Comparison of ENCODE assay signal across 22 cellular contexts in genomic region chr10:103599907-103600306, GRCh38.
"Had no signal": no experiment of that assay in that cellular context is flagged by ENCODE, and none has a peak within 500 bp of the region (broad histone marks: within the 10 kb centered on the region; RNA-seq: fewer than 3 reads in every experiment).

No MANE protein-coding gene starts in this region.

- H3K4me3 ChIP-seq: colonic mucosa, gastrocnemius medialis, left ventricle myocardium inferior, lung, psoas muscle, right lobe of liver, spleen, thyroid gland had no signal

- H3K4me1 Mint-ChIP-seq: immature natural killer cell; stimulated activated memory B cell treated with anti-CD40 and anti-IgM and Interleukin-4, amounts not matched to agents 10 μg/mL and 1 μg/mL and 100 μg/mL, for 72 hours had no signal

- H3K9me3 ChIP-seq: colonic mucosa, gastrocnemius medialis, left ventricle myocardium inferior, psoas muscle, right lobe of liver, spleen, thyroid gland had no signal

- H3K27ac Mint-ChIP-seq: immature natural killer cell; stimulated activated memory B cell treated with anti-CD40 and anti-IgM and Interleukin-4, amounts not matched to agents 10 μg/mL and 1 μg/mL and 100 μg/mL, for 72 hours; stimulated activated naive CD8-positive, alpha-beta T cell treated with anti-CD3 and anti-CD28 coated beads, Interleukin-15, Interleukin-2, amounts not matched to agents 100 ng/mL and 50 ng/mL, for 24 hours had no signal

- H3K36me3 ChIP-seq: colonic mucosa, thyroid gland had no signal

- H3K4me3 Mint-ChIP-seq: immature natural killer cell; naive thymus-derived CD4-positive, alpha-beta T cell; nephron progenitor cell; stimulated activated memory B cell treated with anti-CD40 and anti-IgM and Interleukin-4, amounts not matched to agents 10 μg/mL and 1 μg/mL and 100 μg/mL, for 72 hours; stimulated activated naive CD8-positive, alpha-beta T cell treated with anti-CD3 and anti-CD28 coated beads, Interleukin-15, Interleukin-2, amounts not matched to agents 100 ng/mL and 50 ng/mL, for 24 hours had no signal

- DNase-seq: colonic mucosa; dermis blood vessel endothelial cell; effector CD4-positive, alpha-beta T cell; gastrocnemius medialis; glutamatergic neuron; immature natural killer cell; left ventricle myocardium inferior; mesendoderm; naive thymus-derived CD4-positive, alpha-beta T cell; nephron progenitor cell; retina; right lobe of liver; stimulated activated CD4-positive, alpha-beta T cell treated with anti-CD3 and anti-CD28 coated beads, Interleukin-15, amount 100 ng/mL, for 24 hours; stimulated activated CD4-positive, alpha-beta T cell treated with anti-CD3 and anti-CD28 coated beads, Interleukin-1b, Interleukin-23, amount 100 ng/mL, for 48 hours; stimulated activated CD4-positive, alpha-beta T cell treated with anti-CD3 and anti-CD28 coated beads, Interleukin-4, amount 100 ng/mL, for 24 hours; thyroid gland had no signal

- H3K9me3 Mint-ChIP-seq: immature natural killer cell; naive thymus-derived CD4-positive, alpha-beta T cell; nephron progenitor cell; stimulated activated memory B cell treated with anti-CD40 and anti-IgM and Interleukin-4, amounts not matched to agents 10 μg/mL and 1 μg/mL and 100 μg/mL, for 72 hours; stimulated activated naive CD8-positive, alpha-beta T cell treated with anti-CD3 and anti-CD28 coated beads, Interleukin-15, Interleukin-2, amounts not matched to agents 100 ng/mL and 50 ng/mL, for 24 hours had no signal

- H3K36me3 Mint-ChIP-seq: immature natural killer cell had no signal

- H3K4me1 ChIP-seq: colonic mucosa, psoas muscle, right lobe of liver, thyroid gland had no signal

- H3K27me3 Mint-ChIP-seq: naive thymus-derived CD4-positive, alpha-beta T cell; stimulated activated memory B cell treated with anti-CD40 and anti-IgM and Interleukin-4, amounts not matched to agents 10 μg/mL and 1 μg/mL and 100 μg/mL, for 72 hours; stimulated activated naive CD8-positive, alpha-beta T cell treated with anti-CD3 and anti-CD28 coated beads, Interleukin-15, Interleukin-2, amounts not matched to agents 100 ng/mL and 50 ng/mL, for 24 hours had no signal

- H3K27ac ChIP-seq: colonic mucosa, gastrocnemius medialis, psoas muscle, right lobe of liver, spleen, thyroid gland had no signal

- ATAC-seq: esophagus mucosa; naive thymus-derived CD4-positive, alpha-beta T cell; stimulated activated memory B cell treated with anti-CD40 and anti-IgM and Interleukin-4, amounts not matched to agents 10 μg/mL and 1 μg/mL and 100 μg/mL, for 72 hours had no signal

- H3K27me3 ChIP-seq: colonic mucosa, gastrocnemius medialis, right lobe of liver, spleen, thyroid gland had no signal
